In the genomic region with DNA sequence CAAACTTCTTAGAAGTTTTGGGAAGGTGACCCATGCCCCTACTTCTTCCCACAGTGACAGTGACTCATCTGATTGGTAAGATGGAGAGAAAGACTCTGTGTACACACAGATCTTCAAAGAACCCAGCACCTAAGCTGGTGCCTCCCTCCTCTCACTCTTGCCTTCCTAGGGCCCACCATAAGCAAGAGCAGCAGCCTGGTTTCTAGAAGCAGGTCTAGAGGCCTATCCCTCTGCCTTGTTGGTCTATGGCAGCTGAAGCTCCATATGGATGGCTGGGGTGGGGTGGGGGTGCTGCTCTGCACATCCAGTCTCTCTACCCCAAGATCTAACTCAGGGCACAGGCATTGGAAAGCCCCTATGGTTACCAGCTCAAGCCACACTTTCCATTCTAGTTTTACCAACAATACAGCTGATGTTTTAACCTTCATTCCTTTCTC, we compare ENCODE assay signal across 11 cellular contexts. TPM values are rescaled to one million over a fixed set of nuclear protein-coding genes. Genes with fewer than 3 reads are reported as not detected.
DNase-seq lines count a peak whose midpoint lies in the region; ATAC-seq and TF ChIP-seq lines count a peak whose summit lies in the region.
"Had no signal": no experiment of that assay in that cellular context is flagged by ENCODE, and none has a peak within 500 bp of the region (broad histone marks: within the 10 kb centered on the region; RNA-seq: fewer than 3 reads in every experiment).

No MANE protein-coding gene starts in this region.

- H3K9ac ChIP-seq in HCT116 (ENCODE audit: low read length), result no peak overlapping the region

- peaks cover 0 to 6% of the 10 kb centered on the region in 2 experiments; a peak in 2 of 4 replicates for H3K4me1 ChIP-seq in HCT116 (ENCODE audit: control insufficient read depth in 1 of 2, insufficient read depth in 2 of 2, low read length in 2 of 2)

- H4K20me1 ChIP-seq in HCT116 (ENCODE audit: insufficient read depth), result no peaks in the 10 kb centered on the region

- DNase-seq in HCT116 (ENCODE audit: low read depth, low spot score), result no peak
- peak; percentile 72 for DNase-seq in activated CD4-positive, alpha-beta T cell treated with anti-CD3 and anti-CD28 coated beads for 36 hours
- peak; percentile 60 for DNase-seq in activated naive CD8-positive, alpha-beta T cell treated with anti-CD3 and anti-CD28 coated beads for 36 hours
- DNase-seq in stimulated activated CD4-positive, alpha-beta T cell treated with anti-CD3 and anti-CD28 coated beads, Interleukin-2, amount 100 ng/mL, for 24 hours, result peak; percentile 38 to 55
- no peak for DNase-seq in mucosa of gallbladder (ENCODE audit: low spot score)
- DNase-seq in NCI-H1930 (lab: John Stamatoyannopoulos, UW), result no peak
- DNase-seq: DMS 273 treated with DMSO at 0.1 percent for 48 hours, heart right ventricle, NCI-H526 had no signal

- H3K9me3 Mint-ChIP-seq in activated CD4-positive, alpha-beta T cell treated with anti-CD3 and anti-CD28 coated beads for 36 hours (ENCODE audit: low read depth), result no peaks in the 10 kb centered on the region
- H3K9me3 Mint-ChIP-seq in activated naive CD8-positive, alpha-beta T cell treated with anti-CD3 and anti-CD28 coated beads for 36 hours, result no peaks in the 10 kb centered on the region

- no peak for TF ChIP-seq CTCF in HCT116 (IDR thresholded peaks at IDR 0.05 in 2 of 3, conservative IDR thresholded peaks at IDR 0.05 in 1 of 3; ENCODE audit: borderline replicate concordance in 1 of 3, insufficient read depth in 1 of 3, low read depth in 2 of 3, low read length in 2 of 3)

- peaks cover 9 to 28% of the 10 kb centered on the region in 2 experiments for H3K36me3 ChIP-seq in HCT116 (ENCODE audit: control insufficient read depth in 1 of 2, insufficient read depth in 2 of 2, low read length in 2 of 2)

- TF ChIP-seq RAD21 in HCT116 (IDR thresholded peaks at IDR 0.05; ENCODE audit: low read depth), result no peak

- no peak for TF ChIP-seq POLR2A in HCT116 (IDR thresholded peaks at IDR 0.05; ENCODE audit: borderline replicate concordance, extremely low read depth, insufficient read depth, insufficient read length)

- RAD21 ChIA-PET in HCT116 (lab: Charles Lee; ENCODE audit: low non-redundant PET in 1 of 2, low total read pairs in 2 of 2, uncharacterized antibody in 2 of 2, unreplicated experiment in 2 of 2), result no interaction called here

- H3K27ac ChIP-seq in HCT116 (ENCODE audit: low read depth, low read length), result no peak overlapping the region

- no peak overlapping the region for H3K4me3 ChIP-seq in HCT116 (replicated peaks in 1 of 2; ENCODE audit: low read depth in 1 of 2, low read length in 2 of 2)
- H3K4me3 ChIP-seq: heart right ventricle had no signal

- POLR2A ChIA-PET in HCT116 (lab: Charles Lee), result no interaction called here
- POLR2A ChIA-PET in activated CD4-positive, alpha-beta T cell treated with anti-CD3 and anti-CD28 coated beads for 36 hours (lab: Charles Lee), result interaction anchor here (0.5 to 2.6 kb wide), 9 partner anchors 17 to 116 kb away, joined by 3 to 38 read pairs (median 3); a partner anchor contains a TSS

- 0 out of 2 replicates have a peak, but pooled peaks have one; percentile 17 for ATAC-seq in HCT116
- ATAC-seq in activated CD4-positive, alpha-beta T cell treated with anti-CD3 and anti-CD28 coated beads for 36 hours, result peak; percentile 52
- ATAC-seq in GM19452 (IDR thresholded peaks at IDR 0.05; ENCODE audit: unreplicated experiment), result no peak
- ATAC-seq: SK-N-SH treated with all-trans-retinoic acid at 6 μM for 48 hours had no signal

- no peaks in the 10 kb centered on the region for H3K9me3 ChIP-seq in HCT116 (ENCODE audit: control insufficient read depth in 1 of 2, insufficient read depth in 1 of 2, low read depth in 1 of 2, low read length in 2 of 2)
- H3K9me3 ChIP-seq: heart right ventricle had no signal

- H3K27me3 ChIP-seq in HCT116 (ENCODE audit: insufficient read depth, low read length), result no peaks in the 10 kb centered on the region
- H3K27me3 ChIP-seq: heart right ventricle had no signal

- no peaks in the 10 kb centered on the region for H3K79me2 ChIP-seq in HCT116 (ENCODE audit: insufficient read depth, low read length)

- CTCF ChIA-PET in HCT116 (lab: Charles Lee), result no interaction called here
- CTCF ChIA-PET in activated CD4-positive, alpha-beta T cell treated with anti-CD3 and anti-CD28 coated beads for 36 hours (lab: Charles Lee), result interaction anchor here (0.9 to 3.8 kb wide), 9 partner anchors 9 to 93 kb away, joined by 3 to 25 read pairs (median 4); a partner anchor contains a TSS

- H3K27me3 Mint-ChIP-seq in activated CD4-positive, alpha-beta T cell treated with anti-CD3 and anti-CD28 coated beads for 36 hours, result no peaks in the 10 kb centered on the region
- no peaks in the 10 kb centered on the region for H3K27me3 Mint-ChIP-seq in activated naive CD8-positive, alpha-beta T cell treated with anti-CD3 and anti-CD28 coated beads for 36 hours

- no TSS peak for BruUV-seq in HCT116 (replicated peaks; lab: Mats Ljungman, UMichigan)

- peak overlapping the region; percentile 53 for H3K4me3 Mint-ChIP-seq in activated CD4-positive, alpha-beta T cell treated with anti-CD3 and anti-CD28 coated beads for 36 hours
- H3K4me3 Mint-ChIP-seq in activated naive CD8-positive, alpha-beta T cell treated with anti-CD3 and anti-CD28 coated beads for 36 hours, result peak overlapping the region; percentile 54

- no peak overlapping the region for H2AFZ ChIP-seq in HCT116 (ENCODE audit: low read depth, low read length, poor library complexity, severe bottlenecking)

- peaks cover 72% of the 10 kb centered on the region for H3K4me1 Mint-ChIP-seq in activated CD4-positive, alpha-beta T cell treated with anti-CD3 and anti-CD28 coated beads for 36 hours
- peaks cover 59% of the 10 kb centered on the region for H3K4me1 Mint-ChIP-seq in activated naive CD8-positive, alpha-beta T cell treated with anti-CD3 and anti-CD28 coated beads for 36 hours

- intact Hi-C loops in HCT116 (cut with micrococcal nuclease), result no loop called here
- intact Hi-C loops in activated CD4-positive, alpha-beta T cell treated with anti-CD3 and anti-CD28 coated beads for 36 hours (cut with DNase I, micrococcal nuclease), result loop anchor here (1.0 to 10.0 kb wide), 5 partner anchors 18 to 334 kb away; a partner anchor contains a TSS

- H3K27ac Mint-ChIP-seq in activated CD4-positive, alpha-beta T cell treated with anti-CD3 and anti-CD28 coated beads for 36 hours, result peak overlapping the region; percentile 98
- peak overlapping the region; percentile 93 for H3K27ac Mint-ChIP-seq in activated naive CD8-positive, alpha-beta T cell treated with anti-CD3 and anti-CD28 coated beads for 36 hours

- H3K4me2 ChIP-seq in HCT116 (ENCODE audit: low read length), result no peak overlapping the region

- no peaks in the 10 kb centered on the region for H3K9me2 ChIP-seq in HCT116 (ENCODE audit: insufficient read depth)

- peaks cover 74% of the 10 kb centered on the region for H3K36me3 Mint-ChIP-seq in activated CD4-positive, alpha-beta T cell treated with anti-CD3 and anti-CD28 coated beads for 36 hours (ENCODE audit: low read depth)
- H3K36me3 Mint-ChIP-seq in activated naive CD8-positive, alpha-beta T cell treated with anti-CD3 and anti-CD28 coated beads for 36 hours, result peaks cover 73% of the 10 kb centered on the region

TF ChIP-seq in HCT116, 20 proteins besides CTCF, POLR2A, EP300 and RAD21 (continues in another document):
- no peak for TF ChIP-seq EZH2phosphoT487 (IDR thresholded peaks at IDR 0.05; ENCODE audit: borderline replicate concordance)
- no peak for TF ChIP-seq JUND (IDR thresholded peaks at IDR 0.05)
- TF ChIP-seq EZH2 (IDR thresholded peaks at IDR 0.05), result no peak
- TF ChIP-seq CEBPB (IDR thresholded peaks at IDR 0.05; ENCODE audit: low read depth), result no peak
- TF ChIP-seq ELF1 (IDR thresholded peaks at IDR 0.05; ENCODE audit: borderline replicate concordance, low read depth), result no peak
- no peak for TF ChIP-seq YY1 (IDR thresholded peaks at IDR 0.05; ENCODE audit: extremely low read depth, insufficient replicate concordance, low read depth, low read length)
- TF ChIP-seq ZFX (IDR thresholded peaks at IDR 0.05), result no peak
- TF ChIP-seq, protein P1, sequence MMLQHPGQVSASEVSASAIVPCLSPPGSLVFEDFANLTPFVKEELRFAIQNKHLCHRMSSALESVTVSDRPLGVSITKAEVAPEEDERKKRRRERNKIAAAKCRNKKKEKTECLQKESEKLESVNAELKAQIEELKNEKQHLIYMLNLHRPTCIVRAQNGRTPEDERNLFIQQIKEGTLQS (IDR thresholded peaks at IDR 0.05), result no peak
- TF ChIP-seq SP1 (IDR thresholded peaks at IDR 0.05; ENCODE audit: low read depth), result no peak
- TF ChIP-seq, protein P2, sequence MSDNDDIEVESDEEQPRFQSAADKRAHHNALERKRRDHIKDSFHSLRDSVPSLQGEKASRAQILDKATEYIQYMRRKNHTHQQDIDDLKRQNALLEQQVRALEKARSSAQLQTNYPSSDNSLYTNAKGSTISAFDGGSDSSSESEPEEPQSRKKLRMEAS (IDR thresholded peaks at IDR 0.05), result no peak
- TF ChIP-seq TCF7L2 (IDR thresholded peaks at IDR 0.05; ENCODE audit: borderline replicate concordance, extremely low read depth, insufficient read depth, insufficient read length), result no peak
- TF ChIP-seq ZNF274 (IDR thresholded peaks at IDR 0.05; ENCODE audit: low read depth, low read length), result no peak
- TF ChIP-seq POLR2AphosphoS5 (IDR thresholded peaks at IDR 0.05; ENCODE audit: low read depth, low read length), result no peak
- no peak for TF ChIP-seq SIN3A (IDR thresholded peaks at IDR 0.05; ENCODE audit: low read depth)
- TF ChIP-seq EGR1 (IDR thresholded peaks at IDR 0.05; ENCODE audit: low read depth), result no peak

RNA-seq across cellular contexts. Expression of a gene that starts 47.5 kb away (rescaled TPM):
- total RNA-seq in HCT116 (2021; ENCODE audit: unreplicated experiment) (61.0 TPM), mucosa of gallbladder (140 TPM)
- polyA plus RNA-seq in HCT116 (2012), result 38.0 and 39.4 TPM in 2 replicates
- 100 to 1,000 TPM; 332 to 345 TPM for total RNA-seq in activated CD4-positive, alpha-beta T cell treated with anti-CD3 and anti-CD28 coated beads for 36 hours
- 100 to 1,000 TPM; 221 to 223 TPM for total RNA-seq in activated naive CD8-positive, alpha-beta T cell treated with anti-CD3 and anti-CD28 coated beads for 36 hours

RNA-seq across cellular contexts. Expression of a gene that starts 52.4 kb away (rescaled TPM):
- 0.91 TPM for total RNA-seq in HCT116 (2021; ENCODE audit: unreplicated experiment)
- polyA plus RNA-seq in HCT116 (2012), result 0.16 and 0.18 TPM in 2 replicates
- total RNA-seq in activated CD4-positive, alpha-beta T cell treated with anti-CD3 and anti-CD28 coated beads for 36 hours, result 100 to 1,000 TPM; 178 to 203 TPM
- 100 to 1,000 TPM; 116 to 121 TPM for total RNA-seq in activated naive CD8-positive, alpha-beta T cell treated with anti-CD3 and anti-CD28 coated beads for 36 hours
- total RNA-seq in mucosa of gallbladder, result 30.8 TPM

Comparison
In these comparisons a context has a peak if more than half of its experiments do, and no peak if none do; other contexts are left out.
1. DNase-seq: peak in activated CD4-positive, alpha-beta T cell treated with anti-CD3 and anti-CD28 coated beads for 36 hours (single experiment), activated naive CD8-positive, alpha-beta T cell treated with anti-CD3 and anti-CD28 coated beads for 36 hours (single experiment) and stimulated activated CD4-positive, alpha-beta T cell treated with anti-CD3 and anti-CD28 coated beads, Interleukin-2, amount 100 ng/mL, for 24 hours (2 of 2); none in HCT116 (single experiment), mucosa of gallbladder (single experiment) and NCI-H1930 (0 of 2).
2. RNA of a gene that starts 52.4 kb away (total RNA-seq): 178 to 203 TPM in activated CD4-positive, alpha-beta T cell treated with anti-CD3 and anti-CD28 coated beads for 36 hours, 116 to 121 TPM in activated naive CD8-positive, alpha-beta T cell treated with anti-CD3 and anti-CD28 coated beads for 36 hours and 30.8 TPM in mucosa of gallbladder (single experiment); 0.91 TPM in HCT116 (single experiment); every median in the first group is over 10 times any median in the second.